In the genomic region with DNA sequence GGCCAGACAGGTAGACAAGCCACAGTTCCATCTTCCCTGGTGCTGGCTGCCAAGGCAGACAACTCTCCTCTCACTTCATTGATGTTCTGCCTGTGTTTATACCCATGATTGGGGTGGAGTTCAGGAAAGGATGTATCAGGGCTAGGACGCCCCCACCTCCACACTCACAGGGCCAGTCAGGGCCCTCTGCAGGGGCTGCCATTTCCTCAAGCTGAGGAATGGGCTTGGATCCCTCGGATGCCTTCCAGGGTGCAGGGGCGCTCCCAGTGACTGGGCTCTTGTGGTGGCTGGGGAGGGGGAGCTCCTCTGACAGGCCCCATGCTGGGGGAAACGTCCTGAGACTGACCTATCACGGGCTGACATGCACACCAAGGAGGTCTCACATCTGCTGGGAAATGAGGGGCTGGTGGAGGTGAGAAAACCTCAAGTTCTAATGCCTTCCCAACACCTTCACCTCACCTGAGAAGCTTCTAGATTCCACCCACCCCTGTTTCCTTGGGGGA, we compare ENCODE assay signal across 15 cellular contexts. TPM values are rescaled to one million over a fixed set of nuclear protein-coding genes. Genes with fewer than 3 reads are reported as not detected.
DNase-seq lines count a peak whose midpoint lies in the region; ATAC-seq and TF ChIP-seq lines count a peak whose summit lies in the region.
"Had no signal": no experiment of that assay in that cellular context is flagged by ENCODE, and none has a peak within 500 bp of the region (broad histone marks: within the 10 kb centered on the region; RNA-seq: fewer than 3 reads in every experiment).

No MANE protein-coding gene starts in this region.

- peak overlapping the region; percentile 76 for H3K4me2 ChIP-seq in OCI-LY3 (ENCODE audit: low read length)
- no peak overlapping the region for H3K4me2 ChIP-seq in trophoblast cell (ENCODE audit: low read length)

- no peak for TF ChIP-seq CTCF in OCI-LY3 (IDR thresholded peaks at IDR 0.05; ENCODE audit: low read depth, low read length)

- H2AFZ ChIP-seq in OCI-LY3 (ENCODE audit: low read depth, low read length) (no peak overlapping the region), trophoblast cell (ENCODE audit: insufficient read depth, low read length, poor library complexity) (no peak overlapping the region)

- peak; percentile 37 for DNase-seq in activated naive CD4-positive, alpha-beta T cell treated with anti-CD3 and anti-CD28 coated beads for 36 hours
- DNase-seq in activated naive CD4-positive, alpha-beta T cell treated with Interleukin-2 at 50 U/mL for 16 hours, result no peak
- DNase-seq in inferior parietal cortex (ENCODE audit: extremely low spot score) (no peak), trophoblast cell (no peak)
- DNase-seq: cerebellar nuclear complex, DMS79 treated with DMSO at 0.1 percent for 48 hours, H9 had no signal

- no peaks in the 10 kb centered on the region for H3K9me3 Mint-ChIP-seq in activated naive CD4-positive, alpha-beta T cell treated with anti-CD3 and anti-CD28 coated beads for 36 hours
- no peaks in the 10 kb centered on the region for H3K9me3 Mint-ChIP-seq in dendritic cell treated with granulocyte-macrophage colony-stimulating factor and Interleukin-4, amounts not matched to agents 40 ng/mL and 50 ng/mL, for 4 days
- H3K9me3 Mint-ChIP-seq in stimulated activated naive CD8-positive, alpha-beta T cell treated with anti-CD3 and anti-CD28 coated beads, Interleukin-15, Interleukin-2, amounts not matched to agents 100 ng/mL and 50 ng/mL, for 24 hours, result no peaks in the 10 kb centered on the region
- H3K9me3 Mint-ChIP-seq: H9 had no signal

- H3K14ac ChIP-seq in trophoblast cell (ENCODE audit: low read length), result no peak overlapping the region

- H3K9me3 ChIP-seq in OCI-LY3 (ENCODE audit: insufficient read depth, low read length) (no peaks in the 10 kb centered on the region), trophoblast cell (ENCODE audit: insufficient read depth, low read depth, low read length) (peaks cover 9% of the 10 kb centered on the region)
- H3K9me3 ChIP-seq: mucosa of descending colon, prostate gland had no signal

- H3K27ac ChIP-seq in OCI-LY3 (ENCODE audit: low read length) (peak overlapping the region; percentile 95), trophoblast cell (ENCODE audit: low read depth, low read length) (no peak overlapping the region)
- H3K27ac ChIP-seq: prostate gland had no signal

- peak overlapping the region; percentile 53 for H3K4me3 Mint-ChIP-seq in activated naive CD4-positive, alpha-beta T cell treated with anti-CD3 and anti-CD28 coated beads for 36 hours
- H3K4me3 Mint-ChIP-seq in dendritic cell treated with granulocyte-macrophage colony-stimulating factor and Interleukin-4, amounts not matched to agents 40 ng/mL and 50 ng/mL, for 4 days, result no peak overlapping the region
- peak overlapping the region; percentile 68 for H3K4me3 Mint-ChIP-seq in stimulated activated naive CD8-positive, alpha-beta T cell treated with anti-CD3 and anti-CD28 coated beads, Interleukin-15, Interleukin-2, amounts not matched to agents 100 ng/mL and 50 ng/mL, for 24 hours
- H3K4me3 Mint-ChIP-seq: H9 had no signal

- H3K27me3 ChIP-seq in OCI-LY3 (ENCODE audit: low read depth, low read length), result no peaks in the 10 kb centered on the region
- no peaks in the 10 kb centered on the region for H3K27me3 ChIP-seq in trophoblast cell (ENCODE audit: insufficient read depth, low read length)

- CTCF ChIA-PET in activated naive CD4-positive, alpha-beta T cell treated with anti-CD3 and anti-CD28 coated beads for 36 hours (lab: Charles Lee), result interaction anchor here (0.9 to 6.2 kb wide), 7 partner anchors 17 to 37 kb away, joined by 3 to 28 read pairs (median 4); no protein-coding TSS in a partner anchor

- ATAC-seq in HG03520 (IDR thresholded peaks at IDR 0.05; ENCODE audit: unreplicated experiment), result no peak

- H3K4me1 Mint-ChIP-seq in activated naive CD4-positive, alpha-beta T cell treated with anti-CD3 and anti-CD28 coated beads for 36 hours (ENCODE audit: low read depth), result peaks cover 71% of the 10 kb centered on the region
- peaks cover 64% of the 10 kb centered on the region for H3K4me1 Mint-ChIP-seq in dendritic cell treated with granulocyte-macrophage colony-stimulating factor and Interleukin-4, amounts not matched to agents 40 ng/mL and 50 ng/mL, for 4 days (ENCODE audit: low read depth)
- H3K4me1 Mint-ChIP-seq in stimulated activated naive CD8-positive, alpha-beta T cell treated with anti-CD3 and anti-CD28 coated beads, Interleukin-15, Interleukin-2, amounts not matched to agents 100 ng/mL and 50 ng/mL, for 24 hours (ENCODE audit: low read depth), result peaks cover 100% of the 10 kb centered on the region

- peaks cover 3% of the 10 kb centered on the region for H3K36me3 Mint-ChIP-seq in activated naive CD4-positive, alpha-beta T cell treated with anti-CD3 and anti-CD28 coated beads for 36 hours (ENCODE audit: low read depth)
- H3K36me3 Mint-ChIP-seq in dendritic cell treated with granulocyte-macrophage colony-stimulating factor and Interleukin-4, amounts not matched to agents 40 ng/mL and 50 ng/mL, for 4 days (ENCODE audit: low read depth), result no peaks in the 10 kb centered on the region
- peaks cover 26% of the 10 kb centered on the region for H3K36me3 Mint-ChIP-seq in stimulated activated naive CD8-positive, alpha-beta T cell treated with anti-CD3 and anti-CD28 coated beads, Interleukin-15, Interleukin-2, amounts not matched to agents 100 ng/mL and 50 ng/mL, for 24 hours (ENCODE audit: low read depth)

- no peak overlapping the region for H3K18ac ChIP-seq in trophoblast cell (ENCODE audit: low read length)

- H3K23ac ChIP-seq in trophoblast cell (ENCODE audit: low read length), result no peak overlapping the region

- no peak overlapping the region for H2AK5ac ChIP-seq in trophoblast cell (ENCODE audit: low read length)

- no peak overlapping the region for H2BK12ac ChIP-seq in trophoblast cell (ENCODE audit: low read length)

- H4K91ac ChIP-seq in trophoblast cell (ENCODE audit: low read depth, low read length), result no peak overlapping the region

- no peaks in the 10 kb centered on the region for H3K27me3 Mint-ChIP-seq in activated naive CD4-positive, alpha-beta T cell treated with anti-CD3 and anti-CD28 coated beads for 36 hours (ENCODE audit: low read depth)
- peaks cover 29% of the 10 kb centered on the region for H3K27me3 Mint-ChIP-seq in dendritic cell treated with granulocyte-macrophage colony-stimulating factor and Interleukin-4, amounts not matched to agents 40 ng/mL and 50 ng/mL, for 4 days
- no peaks in the 10 kb centered on the region for H3K27me3 Mint-ChIP-seq in stimulated activated naive CD8-positive, alpha-beta T cell treated with anti-CD3 and anti-CD28 coated beads, Interleukin-15, Interleukin-2, amounts not matched to agents 100 ng/mL and 50 ng/mL, for 24 hours

- 0 out of 2 replicates have a peak overlapping the region, but pooled peaks have one; percentile 1 for H3K4me3 ChIP-seq in OCI-LY3 (ENCODE audit: low read length)
- no peak overlapping the region for H3K4me3 ChIP-seq in trophoblast cell (ENCODE audit: low read depth, low read length)
- H3K4me3 ChIP-seq: mucosa of descending colon, prostate gland had no signal

- H2BK120ac ChIP-seq in trophoblast cell (ENCODE audit: insufficient read depth, low read length, poor library complexity), result no peak overlapping the region

- H3K36me3 ChIP-seq in OCI-LY3 (replicated peaks; ENCODE audit: low read depth, low read length) (peaks cover 31% of the 10 kb centered on the region), trophoblast cell (ENCODE audit: control insufficient read depth in 1 of 2, insufficient read depth in 2 of 2, low read length in 2 of 2) (no peaks in the 10 kb centered on the region)
- H3K36me3 ChIP-seq: prostate gland had no signal

- H3K79me1 ChIP-seq in trophoblast cell (ENCODE audit: low read length), result peaks cover 17% of the 10 kb centered on the region

- no CpG with 5 or more reads among the region's 5 CpGs for WGBS in trophoblast cell (ENCODE audit: extremely low coverage, insufficient coverage, insufficient read length)

- intact Hi-C loops in activated naive CD4-positive, alpha-beta T cell treated with anti-CD3 and anti-CD28 coated beads for 36 hours (cut with micrococcal nuclease), result loop anchor here (2.0 to 5.0 kb wide), 3 partner anchors 384 to 468 kb away; partner anchors contain the start of genes PML and STOML1
- intact Hi-C loops in dendritic cell treated with granulocyte-macrophage colony-stimulating factor and Interleukin-4, amounts not matched to agents 40 ng/mL and 50 ng/mL, for 4 days (cut with micrococcal nuclease), result no loop called here

- H4K8ac ChIP-seq in trophoblast cell (ENCODE audit: low read depth, low read length), result no peak overlapping the region

- 0 out of 2 replicates have a peak, but pooled peaks cover 1% of the 10 kb centered on the region for H4K20me1 ChIP-seq in OCI-LY3 (ENCODE audit: insufficient read depth, low read length)

- H3K9ac ChIP-seq in OCI-LY3 (ENCODE audit: low read length) (peak overlapping the region; percentile 79), trophoblast cell (ENCODE audit: low read length) (no peak overlapping the region)

- H3K4ac ChIP-seq in trophoblast cell (ENCODE audit: low read depth, low read length), result no peak overlapping the region

- no peak overlapping the region for H2BK5ac ChIP-seq in trophoblast cell (ENCODE audit: low read depth, low read length, poor library complexity)

- no peak overlapping the region for H4K12ac ChIP-seq in trophoblast cell (ENCODE audit: low read depth, low read length)

- peaks cover 31% of the 10 kb centered on the region for H3K79me2 ChIP-seq in OCI-LY3 (ENCODE audit: low read length)
- H3K79me2 ChIP-seq in trophoblast cell (ENCODE audit: control insufficient read depth, insufficient read depth, low read length, poor library complexity), result peaks cover 4% of the 10 kb centered on the region

- peaks cover 98% of the 10 kb centered on the region for H3K4me1 ChIP-seq in OCI-LY3 (ENCODE audit: low read length)
- peaks cover 21 to 25% of the 10 kb centered on the region in 2 experiments for H3K4me1 ChIP-seq in trophoblast cell (ENCODE audit: control insufficient read depth in 1 of 2, insufficient read depth in 2 of 2, low read length in 2 of 2)
- H3K4me1 ChIP-seq: prostate gland had no signal

- peak overlapping the region; percentile 87 for H3K27ac Mint-ChIP-seq in activated naive CD4-positive, alpha-beta T cell treated with anti-CD3 and anti-CD28 coated beads for 36 hours
- H3K27ac Mint-ChIP-seq in dendritic cell treated with granulocyte-macrophage colony-stimulating factor and Interleukin-4, amounts not matched to agents 40 ng/mL and 50 ng/mL, for 4 days, result peak overlapping the region; percentile 26
- peak overlapping the region; percentile 94 for H3K27ac Mint-ChIP-seq in stimulated activated naive CD8-positive, alpha-beta T cell treated with anti-CD3 and anti-CD28 coated beads, Interleukin-15, Interleukin-2, amounts not matched to agents 100 ng/mL and 50 ng/mL, for 24 hours

RNA-seq across cellular contexts. Expression of gene SEMA7A, which starts 31.4 kb away (rescaled TPM):
- 10 to 100 TPM; 45.7 to 46.9 TPM for total RNA-seq in activated naive CD4-positive, alpha-beta T cell treated with anti-CD3 and anti-CD28 coated beads for 36 hours
- 135 and 149 TPM in 2 replicates for polyA plus RNA-seq in trophoblast cell (2013)

RNA-seq across cellular contexts. Expression of gene CYP11A1, which starts 34.9 kb away (rescaled TPM):
- total RNA-seq in activated naive CD4-positive, alpha-beta T cell treated with anti-CD3 and anti-CD28 coated beads for 36 hours, result not detected
- 217 and 235 TPM in 2 replicates for polyA plus RNA-seq in trophoblast cell (2013)
- total RNA-seq: endothelial cell of umbilical vein, HT-29 had no signal

RNA-seq across cellular contexts. Expression of gene UBL7, which starts 58.6 kb away (rescaled TPM):
- 10 to 100 TPM; 43.0 to 47.0 TPM for total RNA-seq in activated naive CD4-positive, alpha-beta T cell treated with anti-CD3 and anti-CD28 coated beads for 36 hours
- 34.6 and 35.4 TPM in 2 replicates for polyA plus RNA-seq in trophoblast cell (2013)

Comparison
In these comparisons a context has a peak if more than half of its experiments do, and no peak if none do; other contexts are left out.
1. H3K27ac Mint-ChIP-seq: peak in every context shown above with its lines; median percentile 94 in stimulated activated naive CD8-positive, alpha-beta T cell treated with anti-CD3 and anti-CD28 coated beads, Interleukin-15, Interleukin-2, amounts not matched to agents 100 ng/mL and 50 ng/mL, for 24 hours; 87 in activated naive CD4-positive, alpha-beta T cell treated with anti-CD3 and anti-CD28 coated beads for 36 hours; 26 in dendritic cell treated with granulocyte-macrophage colony-stimulating factor and Interleukin-4, amounts not matched to agents 40 ng/mL and 50 ng/mL, for 4 days.